ENCODE assay signal across 9 cellular contexts in genomic region chr10:48444266-48444665, GRCh38.
DNase-seq lines count a peak whose midpoint lies in the region; ATAC-seq, FAIRE-seq and TF ChIP-seq lines count a peak whose summit lies in the region.
"Had no signal": no experiment of that assay in that cellular context is flagged by ENCODE, and none has a peak within 500 bp of the region (broad histone marks: within the 10 kb centered on the region; RNA-seq: fewer than 3 reads in every experiment).

No MANE protein-coding gene starts in this region.

- POLR2A ChIA-PET in AG04450 (lab: Yijun Ruan, JAX) = interaction anchor here (1.1 kb wide), 1 partner anchor 80 kb away, joined by 10 read pairs; no protein-coding TSS in a partner anchor
- POLR2A ChIA-PET in HEK293T (lab: Yijun Ruan, JAX) = no interaction called here

- CTCF ChIA-PET in AG04450 (lab: Charles Lee) (interaction anchor here (1.6 to 2.5 kb wide), 3 partner anchors 62 to 212 kb away, joined by 5 to 19 read pairs (median 6); no protein-coding TSS in a partner anchor), HEK293T (lab: Yijun Ruan, JAX) (no interaction called here)

- no peak for DNase-seq in AG04450 (ENCODE audit: low read depth, low spot score)
- DNase-seq in HEK293T (ENCODE audit: extremely low spot score) = peak; percentile 28
- peak; percentile 42 for DNase-seq in RPMI8226
- peak; percentile 22 for DNase-seq in glomerular endothelial cell (ENCODE audit: extremely low read depth, low read depth, low spot score)
- DNase-seq in GM12892 (ENCODE audit: insufficient read length) = no peak
- no peak for DNase-seq in effector CD8-positive, alpha-beta T cell (lab: John Stamatoyannopoulos, UW)
- no peak for DNase-seq in stimulated activated CD4-positive, alpha-beta T cell treated with anti-CD3 and anti-CD28 coated beads, Interleukin-4, amount 100 ng/mL, for 1 hour

- TF ChIP-seq POLR2A in GM12892 (IDR thresholded peaks at IDR 0.05; ENCODE audit: low read depth, low read length) = no peak

- ATAC-seq in GM21529 (IDR thresholded peaks at IDR 0.05; ENCODE audit: unreplicated experiment) = no peak
- ATAC-seq: stimulated activated effector memory CD8-positive, alpha-beta T cell treated with anti-CD3 and anti-CD28 coated beads, Interleukin-12 subunit alpha, Interleukin-12 subunit beta, amount 100 ng/mL, for 72 hours had no signal

- no peak overlapping the region for H3K27ac ChIP-seq in AG04450 (ENCODE audit: low read depth, low read length)

- no peak overlapping the region for H3K4me3 ChIP-seq in AG04450 (ENCODE audit: low read depth, low read length)

- no peaks in the 10 kb centered on the region; the same call in 1 of the 2 replicates for H3K9me3 ChIP-seq in AG04450 (ENCODE audit: control insufficient read depth, insufficient read depth, low read length)

- peak; percentile 39 for TF ChIP-seq CTCF in AG04450 (IDR thresholded peaks at IDR 0.05; ENCODE audit: low read depth, low read length)

- H3K27me3 ChIP-seq in AG04450 (ENCODE audit: control insufficient read depth, insufficient read depth, low read length) = no peaks in the 10 kb centered on the region

- no peak for FAIRE-seq in GM12892 (lab: Jason Lieb, UNC)

TF ChIP-seq in HEK293T, 16 proteins besides CTCF, POLR2A, EP300 and RAD21:
- TF ChIP-seq FOXA1 (IDR thresholded peaks at IDR 0.05) (no peak), ELF4 (IDR thresholded peaks at IDR 0.05) (no peak), NFRKB (IDR thresholded peaks at IDR 0.05) (no peak), CTBP1 (IDR thresholded peaks at IDR 0.05; ENCODE audit: borderline replicate concordance) (no peak), ZNF384 (IDR thresholded peaks at IDR 0.05) (no peak), FOXM1 (IDR thresholded peaks at IDR 0.05; ENCODE audit: borderline replicate concordance) (no peak), PKNOX1 (IDR thresholded peaks at IDR 0.05) (no peak)

Comparison
In these comparisons a context has a peak if more than half of its experiments do, and no peak if none do; other contexts are left out.
1. DNase-seq: peak in HEK293T (single experiment), RPMI8226 (single experiment) and glomerular endothelial cell (single experiment); none in AG04450 (single experiment), GM12892 (single experiment), effector CD8-positive, alpha-beta T cell (single experiment) and stimulated activated CD4-positive, alpha-beta T cell treated with anti-CD3 and anti-CD28 coated beads, Interleukin-4, amount 100 ng/mL, for 1 hour (single experiment).